Comparison of ENCODE assay signal across 7 cellular contexts in the genomic region with DNA sequence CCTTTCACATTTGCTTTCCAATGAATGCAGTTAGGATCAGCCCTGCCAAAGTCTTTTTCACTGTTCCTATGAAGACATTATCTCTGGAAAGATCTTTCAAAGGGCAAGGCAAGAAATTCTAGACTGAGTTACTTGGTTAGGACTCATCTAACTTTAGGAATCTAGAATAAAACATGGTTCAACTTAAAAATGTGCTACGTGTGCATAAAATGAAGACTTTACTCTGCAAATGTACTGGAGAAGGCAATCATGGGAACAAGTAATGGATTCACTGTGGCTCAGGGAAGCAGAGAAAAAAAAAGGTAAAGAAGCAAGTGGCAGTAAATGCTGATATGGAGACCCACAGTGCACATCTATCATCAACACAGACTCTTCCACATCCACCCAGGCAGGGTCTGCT.
"Had no signal": no experiment of that assay in that cellular context is flagged by ENCODE, and none has a peak within 500 bp of the region (broad histone marks: within the 10 kb centered on the region; RNA-seq: fewer than 3 reads in every experiment).

No MANE protein-coding gene starts in this region.

- FAIRE-seq: HTR-8/SVneo had no signal

- H3K4me2 ChIP-seq: KMS-11 had no signal

- DNase-seq: Karpas-422, Kasumi-1, KBM-7, KG1 had no signal

- H3K9ac ChIP-seq: KMS-11 had no signal

- H3K27ac ChIP-seq: HL-60, KMS-11 had no signal
